Comparison of ENCODE assay signal across 12 cellular contexts in the genomic region with DNA sequence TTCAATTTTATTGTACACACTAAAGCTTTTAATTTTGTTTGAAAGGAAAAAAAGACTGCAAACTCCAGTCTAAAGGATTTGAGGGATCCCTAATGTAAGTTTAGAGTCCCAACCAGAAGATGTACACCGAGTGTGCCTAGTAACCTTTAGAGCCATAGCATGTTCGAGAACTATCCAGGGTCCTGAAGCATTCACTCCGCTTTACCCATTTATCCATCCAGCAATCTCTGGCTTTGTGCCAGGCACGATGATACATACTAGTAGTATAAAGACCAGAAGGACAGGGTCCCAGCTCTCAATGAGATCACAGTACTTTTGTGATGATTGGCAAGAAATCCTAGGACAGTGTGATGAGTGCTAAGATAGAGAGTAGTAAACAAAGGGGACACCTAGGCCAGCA.
DNase-seq lines count a peak whose midpoint lies in the region; ATAC-seq and TF ChIP-seq lines count a peak whose summit lies in the region.
"Had no signal": no experiment of that assay in that cellular context is flagged by ENCODE, and none has a peak within 500 bp of the region (broad histone marks: within the 10 kb centered on the region; RNA-seq: fewer than 3 reads in every experiment).

No MANE protein-coding gene starts in this region.

- no peaks in the 10 kb centered on the region for H3K27me3 ChIP-seq in brain microvascular endothelial cell (replicated peaks)
- H3K27me3 ChIP-seq in mesendoderm (ENCODE audit: insufficient read depth, low read length, poor library complexity): no peaks in the 10 kb centered on the region
- H3K27me3 ChIP-seq: neutrophil, suprapubic skin had no signal

- POLR2A ChIA-PET in activated CD8-positive, alpha-beta T cell treated with anti-CD3 and anti-CD28 coated beads for 36 hours (lab: Charles Lee): no interaction called here

- H3K18ac ChIP-seq in mesendoderm (ENCODE audit: low read length): no peak overlapping the region

- no peaks in the 10 kb centered on the region for H3K79me1 ChIP-seq in mesendoderm (ENCODE audit: low read length)

- no peak for TF ChIP-seq CTCF in brain microvascular endothelial cell (IDR thresholded peaks at IDR 0.05; ENCODE audit: low read depth, low read length, missing control alignments)
- no peak for TF ChIP-seq CTCF in activated CD8-positive, alpha-beta T cell treated with anti-CD3 and anti-CD28 coated beads for 36 hours (IDR thresholded peaks at IDR 0.05)

- H3K4me3 ChIP-seq in brain microvascular endothelial cell (ENCODE audit: low read depth, low read length): no peak overlapping the region
- H3K4me3 ChIP-seq in mesendoderm (ENCODE audit: low read length): no peak overlapping the region
- H3K4me3 ChIP-seq: smooth muscle cell, suprapubic skin had no signal

- H3K4me3 Mint-ChIP-seq in activated CD8-positive, alpha-beta T cell treated with anti-CD3 and anti-CD28 coated beads for 36 hours: no peak overlapping the region

- no peak overlapping the region for H4K5ac ChIP-seq in mesendoderm (ENCODE audit: low read length)

- H3K36me3 Mint-ChIP-seq in activated CD8-positive, alpha-beta T cell treated with anti-CD3 and anti-CD28 coated beads for 36 hours (ENCODE audit: low read depth): no peaks in the 10 kb centered on the region

- DNase-seq in ELF-1 (ENCODE audit: low read depth, low spot score): peak; percentile 5
- peak; percentile 46 for DNase-seq in M059J (ENCODE audit: low read depth)
- peak; percentile 61 for DNase-seq in brain microvascular endothelial cell
- peak; percentile 32 for DNase-seq in mesendoderm
- no peak for DNase-seq in activated CD8-positive, alpha-beta T cell treated with anti-CD3 and anti-CD28 coated beads for 36 hours
- DNase-seq in NCI-H2227 treated with DMSO at 0.1 percent for 48 hours (lab: John Stamatoyannopoulos, UW): no peak
- DNase-seq: NCI-H1105 treated with DMSO at 0.1 percent for 48 hours, NCI-H526 treated with DMSO at 0.1 percent for 48 hours had no signal

- intact Hi-C loops in activated CD8-positive, alpha-beta T cell treated with anti-CD3 and anti-CD28 coated beads for 36 hours (cut with micrococcal nuclease): no loop called here

- no peaks in the 10 kb centered on the region for H3K4me1 ChIP-seq in mesendoderm (ENCODE audit: control insufficient read depth, low read depth, low read length)
- H3K4me1 ChIP-seq: suprapubic skin had no signal

- H3K27ac ChIP-seq in brain microvascular endothelial cell (no peak overlapping the region), mesendoderm (ENCODE audit: low read depth, low read length) (no peak overlapping the region)
- H3K27ac ChIP-seq: neutrophil, suprapubic skin had no signal

- no peak overlapping the region for H3K4me2 ChIP-seq in mesendoderm (ENCODE audit: low read length)
- H3K4me2 ChIP-seq: smooth muscle cell had no signal

- no peak overlapping the region for H3K56ac ChIP-seq in mesendoderm (ENCODE audit: low read length)

- H3K9ac ChIP-seq in mesendoderm (ENCODE audit: low read length): no peak overlapping the region

- no peak overlapping the region for H3K27ac Mint-ChIP-seq in activated CD8-positive, alpha-beta T cell treated with anti-CD3 and anti-CD28 coated beads for 36 hours

- H4K8ac ChIP-seq in mesendoderm (ENCODE audit: low read depth, low read length): no peak overlapping the region

- no peaks in the 10 kb centered on the region for H3K36me3 ChIP-seq in brain microvascular endothelial cell (replicated peaks)
- no peaks in the 10 kb centered on the region for H3K36me3 ChIP-seq in mesendoderm (ENCODE audit: control insufficient read depth, insufficient read depth, low read length)
- H3K36me3 ChIP-seq: neutrophil, suprapubic skin had no signal

- no peak overlapping the region for H3K4ac ChIP-seq in mesendoderm (ENCODE audit: low read depth, low read length)

- no peak overlapping the region for H2AK5ac ChIP-seq in mesendoderm (ENCODE audit: low read length)

- H2BK120ac ChIP-seq in mesendoderm (ENCODE audit: low read depth, low read length): no peak overlapping the region

- CTCF ChIA-PET in activated CD8-positive, alpha-beta T cell treated with anti-CD3 and anti-CD28 coated beads for 36 hours (lab: Charles Lee): no interaction called here

- no CpG with 5 or more reads among the region's 4 CpGs for WGBS in mesendoderm (ENCODE audit: extremely low coverage, insufficient coverage, low lambda C conversion rate)

- H2BK5ac ChIP-seq in mesendoderm (ENCODE audit: low read length): no peak overlapping the region

- H3K27me3 Mint-ChIP-seq in activated CD8-positive, alpha-beta T cell treated with anti-CD3 and anti-CD28 coated beads for 36 hours: no peaks in the 10 kb centered on the region

- H3K79me2 ChIP-seq in mesendoderm (ENCODE audit: control insufficient read depth, insufficient read depth, low read length): no peaks in the 10 kb centered on the region

- peaks cover 13% of the 10 kb centered on the region for H3K9me3 Mint-ChIP-seq in activated CD8-positive, alpha-beta T cell treated with anti-CD3 and anti-CD28 coated beads for 36 hours

- ATAC-seq in activated CD8-positive, alpha-beta T cell treated with anti-CD3 and anti-CD28 coated beads for 36 hours: no peak
- ATAC-seq in HG02885 (IDR thresholded peaks at IDR 0.05; ENCODE audit: poor library complexity, unreplicated experiment): no peak

- no peak overlapping the region for H3K23ac ChIP-seq in mesendoderm (ENCODE audit: low read length)

- no peak overlapping the region for H2BK15ac ChIP-seq in mesendoderm (replicated peaks; ENCODE audit: low read depth)

- H3K4me1 Mint-ChIP-seq in activated CD8-positive, alpha-beta T cell treated with anti-CD3 and anti-CD28 coated beads for 36 hours (ENCODE audit: low read depth): no peaks in the 10 kb centered on the region

- in situ Hi-C loops in brain microvascular endothelial cell (cut with HindIII; ENCODE audit: low pct_ligation_motif_present, low sequenced_read_pairs): no loop called here

Comparison
In these comparisons a context has a peak if more than half of its experiments do, and no peak if none do; other contexts are left out.
1. DNase-seq: peak in ELF-1 (single experiment), M059J (single experiment), brain microvascular endothelial cell (single experiment) and mesendoderm (single experiment); none in activated CD8-positive, alpha-beta T cell treated with anti-CD3 and anti-CD28 coated beads for 36 hours (single experiment) and NCI-H2227 treated with DMSO at 0.1 percent for 48 hours (single experiment).